Comparison of ENCODE assay signal across 16 cellular contexts in genomic region chr11:69060806-69061712, GRCh38. TPM values are rescaled to one million over a fixed set of nuclear protein-coding genes. Genes with fewer than 3 reads are reported as not detected.
DNase-seq lines count a peak whose midpoint lies in the region; ATAC-seq, FAIRE-seq and TF ChIP-seq lines count a peak whose summit lies in the region.
"Had no signal": no experiment of that assay in that cellular context is flagged by ENCODE, and none has a peak within 500 bp of the region (broad histone marks: within the 10 kb centered on the region; RNA-seq: fewer than 3 reads in every experiment).

No MANE protein-coding gene starts in this region.

- H3K4me1 Mint-ChIP-seq in stimulated activated naive CD8-positive, alpha-beta T cell treated with anti-CD3 and anti-CD28 coated beads, Interleukin-15, amount 100 ng/mL, for 72 hours: peaks cover 3% of the 10 kb centered on the region
- H3K4me1 Mint-ChIP-seq in astrocyte (ENCODE audit: low read depth, unreplicated experiment) (no peaks in the 10 kb centered on the region), neural crest cell (no peaks in the 10 kb centered on the region)
- peaks cover 3% of the 10 kb centered on the region for H3K4me1 Mint-ChIP-seq in activated CD4-positive, alpha-beta memory T cell treated with anti-CD3 and anti-CD28 coated beads for 36 hours (ENCODE audit: low read depth)

- no peaks in the 10 kb centered on the region for H3K36me3 ChIP-seq in astrocyte (ENCODE audit: insufficient read depth, low read length)
- H3K36me3 ChIP-seq in MG63: no peaks in the 10 kb centered on the region

- ATAC-seq in stimulated activated naive CD8-positive, alpha-beta T cell treated with anti-CD3 and anti-CD28 coated beads, Interleukin-15, amount 100 ng/mL, for 72 hours: no peak
- no peak for ATAC-seq in stimulated activated naive CD8-positive, alpha-beta T cell treated with anti-CD3 and anti-CD28 coated beads, Interleukin-15, Interleukin-2, amounts not matched to agents 100 U/mL and 50 U/mL, for 24 hours
- ATAC-seq in HG02763 (IDR thresholded peaks at IDR 0.05; ENCODE audit: unreplicated experiment): no peak
- ATAC-seq in HG02571 (IDR thresholded peaks at IDR 0.05; ENCODE audit: unreplicated experiment): no peak

- H3K27ac Mint-ChIP-seq in stimulated activated naive CD8-positive, alpha-beta T cell treated with anti-CD3 and anti-CD28 coated beads, Interleukin-15, amount 100 ng/mL, for 72 hours: peak overlapping the region; percentile 16 to 43
- H3K27ac Mint-ChIP-seq in astrocyte (ENCODE audit: unreplicated experiment) (peak overlapping the region; percentile 26), neural crest cell (ENCODE audit: unreplicated experiment) (peak overlapping the region; percentile 91)
- no peak overlapping the region for H3K27ac Mint-ChIP-seq in activated CD4-positive, alpha-beta memory T cell treated with anti-CD3 and anti-CD28 coated beads for 36 hours
- H3K27ac Mint-ChIP-seq: HFFc6 had no signal

- FAIRE-seq in astrocyte (lab: Jason Lieb, UNC): no peak
- FAIRE-seq: H54, RCC 7860 had no signal

- H3K36me3 Mint-ChIP-seq in astrocyte (ENCODE audit: low read depth, unreplicated experiment): peaks cover 8% of the 10 kb centered on the region
- H3K36me3 Mint-ChIP-seq in neural crest cell (ENCODE audit: low read depth): no peaks in the 10 kb centered on the region
- peaks cover 2% of the 10 kb centered on the region for H3K36me3 Mint-ChIP-seq in activated CD4-positive, alpha-beta memory T cell treated with anti-CD3 and anti-CD28 coated beads for 36 hours

- TF ChIP-seq CTCF in astrocyte (IDR thresholded peaks at IDR 0.05; ENCODE audit: insufficient read depth, low read depth, low read length) (no peak), neural crest cell (conservative IDR thresholded peaks at IDR 0.05) (no peak)

- H3K4me2 ChIP-seq in astrocyte (ENCODE audit: low read length): no peak overlapping the region

- peaks cover 6% of the 10 kb centered on the region for H3K79me2 ChIP-seq in astrocyte (ENCODE audit: insufficient read depth, low read length)

- H3K27me3 Mint-ChIP-seq in stimulated activated naive CD8-positive, alpha-beta T cell treated with anti-CD3 and anti-CD28 coated beads, Interleukin-15, amount 100 ng/mL, for 72 hours: no peaks in the 10 kb centered on the region
- no peaks in the 10 kb centered on the region for H3K27me3 Mint-ChIP-seq in astrocyte (ENCODE audit: low read depth, unreplicated experiment)
- H3K27me3 Mint-ChIP-seq in neural crest cell (ENCODE audit: low read depth): no peaks in the 10 kb centered on the region
- no peaks in the 10 kb centered on the region for H3K27me3 Mint-ChIP-seq in activated CD4-positive, alpha-beta memory T cell treated with anti-CD3 and anti-CD28 coated beads for 36 hours

- intact Hi-C loops in activated CD4-positive, alpha-beta memory T cell treated with anti-CD3 and anti-CD28 coated beads for 36 hours (cut with micrococcal nuclease): no loop called here

- no peaks in the 10 kb centered on the region for H3K9me3 ChIP-seq in astrocyte (ENCODE audit: insufficient read depth, low read depth, low read length)
- no peaks in the 10 kb centered on the region for H3K9me3 ChIP-seq in MG63

- H3K9me3 Mint-ChIP-seq in stimulated activated naive CD8-positive, alpha-beta T cell treated with anti-CD3 and anti-CD28 coated beads, Interleukin-15, amount 100 ng/mL, for 72 hours: no peaks in the 10 kb centered on the region
- no peaks in the 10 kb centered on the region for H3K9me3 Mint-ChIP-seq in astrocyte (ENCODE audit: unreplicated experiment)
- H3K9me3 Mint-ChIP-seq in neural crest cell: no peaks in the 10 kb centered on the region
- no peaks in the 10 kb centered on the region for H3K9me3 Mint-ChIP-seq in activated CD4-positive, alpha-beta memory T cell treated with anti-CD3 and anti-CD28 coated beads for 36 hours
- H3K9me3 Mint-ChIP-seq: HFFc6 had no signal

- no peak for DNase-seq in stimulated activated naive CD8-positive, alpha-beta T cell treated with anti-CD3 and anti-CD28 coated beads, Interleukin-15, amount 100 ng/mL, for 72 hours
- no peak for DNase-seq in stimulated activated naive CD8-positive, alpha-beta T cell treated with anti-CD3 and anti-CD28 coated beads, Interleukin-15, Interleukin-2, amounts not matched to agents 100 U/mL and 50 U/mL, for 24 hours
- DNase-seq in astrocyte (ENCODE audit: low read depth) (no peak), neural crest cell (ENCODE audit: low read depth, low spot score) (no peak), MG63 (no peak)
- DNase-seq in activated CD4-positive, alpha-beta memory T cell treated with anti-CD3 and anti-CD28 coated beads for 36 hours: no peak
- DNase-seq: DMS53, HFFc6, NCI-H187 treated with DMSO at 0.1 percent for 48 hours, NCI-H526 treated with DMSO at 0.1 percent for 48 hours, SHP77 treated with DMSO at 0.1 percent for 48 hours had no signal

- H2AFZ ChIP-seq in astrocyte (ENCODE audit: low read depth, low read length): no peak overlapping the region

- H3K4me3 ChIP-seq in astrocyte (ENCODE audit: insufficient read depth, low read depth, low read length) (no peak overlapping the region), MG63 (no peak overlapping the region)

- H3K9ac ChIP-seq in astrocyte (ENCODE audit: low read length): no peak overlapping the region

- no peak overlapping the region for H3K27ac ChIP-seq in astrocyte (ENCODE audit: low read depth, low read length)
- H3K27ac ChIP-seq: HL-60 had no signal

- POLR2A ChIA-PET in activated CD4-positive, alpha-beta memory T cell treated with anti-CD3 and anti-CD28 coated beads for 36 hours (lab: Charles Lee): no interaction called here

- H3K4me1 ChIP-seq in astrocyte (ENCODE audit: insufficient read depth, low read length): no peaks in the 10 kb centered on the region

- CTCF ChIA-PET in activated CD4-positive, alpha-beta memory T cell treated with anti-CD3 and anti-CD28 coated beads for 36 hours (lab: Charles Lee): no interaction called here

- H3K4me3 Mint-ChIP-seq in stimulated activated naive CD8-positive, alpha-beta T cell treated with anti-CD3 and anti-CD28 coated beads, Interleukin-15, amount 100 ng/mL, for 72 hours: no peak overlapping the region
- H3K4me3 Mint-ChIP-seq in astrocyte (ENCODE audit: unreplicated experiment): no peak overlapping the region
- no peak overlapping the region for H3K4me3 Mint-ChIP-seq in neural crest cell
- no peak overlapping the region for H3K4me3 Mint-ChIP-seq in activated CD4-positive, alpha-beta memory T cell treated with anti-CD3 and anti-CD28 coated beads for 36 hours
- H3K4me3 Mint-ChIP-seq: HFFc6 had no signal

- peaks cover 52% of the 10 kb centered on the region for H4K20me1 ChIP-seq in astrocyte (ENCODE audit: insufficient read depth, low read length)

- H3K27me3 ChIP-seq in astrocyte (ENCODE audit: insufficient read depth, low read length) (no peaks in the 10 kb centered on the region), MG63 (no peaks in the 10 kb centered on the region)

RNA-seq across cellular contexts. Expression of gene TPCN2, which starts 12.3 kb away (rescaled TPM):
- total RNA-seq in astrocyte (8.4 and 9.5 TPM in 2 replicates), neural crest cell (14.2 and 14.4 TPM in 2 replicates)
- 10 to 100 TPM; 12.0 to 12.8 TPM for total RNA-seq in activated CD4-positive, alpha-beta memory T cell treated with anti-CD3 and anti-CD28 coated beads for 36 hours
- 2.4 and 5.4 TPM in 2 replicates for total RNA-seq in MG63 (2014; rRNA removed; shearing (Covaris generic); ENCODE audit: low replicate concordance)

RNA-seq across cellular contexts. Expression of gene MRGPRF, which starts 48.0 kb away (rescaled TPM):
- total RNA-seq in astrocyte (3.2 and 4.1 TPM in 2 replicates), neural crest cell (0.16 and 0.23 TPM in 2 replicates)
- not detected for total RNA-seq in activated CD4-positive, alpha-beta memory T cell treated with anti-CD3 and anti-CD28 coated beads for 36 hours
- 2.0 TPM in 1 of 2 replicates, not detected in the other for total RNA-seq in MG63 (2014; rRNA removed; shearing (Covaris generic); ENCODE audit: low replicate concordance)
